28 cellular contexts compared by ENCODE assay signal in genomic region chr16:84068783-84069464, GRCh38. TPM values are rescaled to one million over a fixed set of nuclear protein-coding genes. Genes with fewer than 3 reads are reported as not detected.
DNase-seq lines count a peak whose midpoint lies in the region; ATAC-seq and TF ChIP-seq lines count a peak whose summit lies in the region.
"Had no signal": no experiment of that assay in that cellular context is flagged by ENCODE, and none has a peak within 500 bp of the region (broad histone marks: within the 10 kb centered on the region; RNA-seq: fewer than 3 reads in every experiment).

No MANE protein-coding gene starts in this region.

- POLR2A ChIA-PET in naive thymus-derived CD4-positive, alpha-beta T cell (lab: Charles Lee): no interaction called here

- intact Hi-C loops in naive thymus-derived CD4-positive, alpha-beta T cell (cut with micrococcal nuclease): loop anchor here in 1 of 2 donors (10.0 kb wide), 1 partner anchor 114 kb away; the partner anchor contains the start of gene OSGIN1
- intact Hi-C loops in tibial artery (cut with DNase I; ENCODE audit: low total_unique reads): loop anchor here (10.0 kb wide), 1 partner anchor 244 kb away; no protein-coding TSS in a partner anchor

- peaks cover 79 to 100% (median 94%) of the 10 kb centered on the region in 11 experiments for H3K36me3 ChIP-seq in BLaER1 treated with 17β-estradiol and CSF1 and Interleukin-3, amounts not matched to agents 10 nM and 100 nM
- H3K36me3 ChIP-seq in naive thymus-derived CD4-positive, alpha-beta T cell (ENCODE audit: control insufficient read depth in 2 of 3, insufficient read depth in 3 of 3, low read length in 3 of 3): peaks cover 36 to 90% (median 47%) of the 10 kb centered on the region in 3 experiments
- peaks cover 51% of the 10 kb centered on the region for H3K36me3 ChIP-seq in Karpas-422 (ENCODE audit: insufficient read depth, low read length)
- H3K36me3 ChIP-seq in tibial artery: peaks cover 86 to 100% (median 88%) of the 10 kb centered on the region in 3 donors

- H3K9me3 ChIP-seq in BLaER1 treated with 17β-estradiol and CSF1 and Interleukin-3, amounts not matched to agents 10 nM and 100 nM (replicated peaks in 1 of 11): no peaks in the 10 kb centered on the region
- H3K9me3 ChIP-seq in naive thymus-derived CD4-positive, alpha-beta T cell (ENCODE audit: control insufficient read depth in 2 of 3, low read length in 3 of 3): no peaks in the 10 kb centered on the region
- no peaks in the 10 kb centered on the region for H3K9me3 ChIP-seq in Karpas-422 (ENCODE audit: low read length)
- H3K9me3 ChIP-seq in tibial artery: no peaks in the 10 kb centered on the region
- H3K9me3 ChIP-seq: breast epithelium, HAP-1, right lobe of liver, tibial nerve had no signal

- H3K9me2 ChIP-seq in Karpas-422 (replicated peaks; ENCODE audit: insufficient read depth, low read length): no peaks in the 10 kb centered on the region

- CTCF ChIA-PET in naive thymus-derived CD4-positive, alpha-beta T cell (lab: Charles Lee): interaction anchor here (1.6 kb wide), 1 partner anchor 16 kb away, joined by 6 read pairs; no protein-coding TSS in a partner anchor

- H3K4me1 ChIP-seq in BLaER1 treated with 17β-estradiol and CSF1 and Interleukin-3, amounts not matched to agents 10 nM and 100 nM: peaks cover 0 to 36% (median 15%) of the 10 kb centered on the region in 10 experiments; a peak in 12 of 20 replicates
- H3K4me1 ChIP-seq in naive thymus-derived CD4-positive, alpha-beta T cell (ENCODE audit: control insufficient read depth in 2 of 2, insufficient read depth in 2 of 2, low read length in 2 of 2): no peaks in the 10 kb centered on the region
- H3K4me1 ChIP-seq in Karpas-422 (ENCODE audit: low read length) (no peaks in the 10 kb centered on the region), tibial artery (no peaks in the 10 kb centered on the region)
- H3K4me1 ChIP-seq: breast epithelium, HAP-1, right lobe of liver, tibial nerve had no signal

- no peaks in the 10 kb centered on the region for H3K27me3 ChIP-seq in BLaER1 treated with 17β-estradiol and CSF1 and Interleukin-3, amounts not matched to agents 10 nM and 100 nM
- no peaks in the 10 kb centered on the region for H3K27me3 ChIP-seq in naive thymus-derived CD4-positive, alpha-beta T cell (ENCODE audit: control insufficient read depth in 2 of 2, insufficient read depth in 2 of 2, low read length in 2 of 2)
- H3K27me3 ChIP-seq in Karpas-422 (ENCODE audit: low read length) (no peaks in the 10 kb centered on the region), tibial artery (no peaks in the 10 kb centered on the region)
- H3K27me3 ChIP-seq: breast epithelium, right lobe of liver, tibial nerve had no signal

- no peaks in the 10 kb centered on the region for H3K79me2 ChIP-seq in Karpas-422 (ENCODE audit: low read length)

- peaks cover 71% of the 10 kb centered on the region for H3K36me3 Mint-ChIP-seq in central memory CD8-positive, alpha-beta T cell (ENCODE audit: insufficient read depth)
- H3K36me3 Mint-ChIP-seq in naive thymus-derived CD4-positive, alpha-beta T cell: peaks cover 19 to 46% (median 36%) of the 10 kb centered on the region in 5 donors

- no peaks in the 10 kb centered on the region for H3K4me1 Mint-ChIP-seq in central memory CD8-positive, alpha-beta T cell
- H3K4me1 Mint-ChIP-seq in naive thymus-derived CD4-positive, alpha-beta T cell: peaks cover 0 to 6% (median 0%) of the 10 kb centered on the region in 7 donors
- H3K4me1 Mint-ChIP-seq: activated CD4-positive, alpha-beta T cell treated with anti-CD3 and anti-CD28 coated beads, Interleukin-2, amount 10 ng/mL, durations not matched to agents 24 days and 14 days; activated naive CD8-positive, alpha-beta T cell treated with anti-CD3 and anti-CD28 coated beads for 36 hours had no signal

- H3K27ac Mint-ChIP-seq in central memory CD8-positive, alpha-beta T cell (ENCODE audit: low read depth): peak overlapping the region; percentile 9
- peak overlapping the region in 4 of 9 donors; percentile 24 to 62 (median 50) for H3K27ac Mint-ChIP-seq in naive thymus-derived CD4-positive, alpha-beta T cell
- H3K27ac Mint-ChIP-seq: activated CD4-positive, alpha-beta T cell treated with anti-CD3 and anti-CD28 coated beads, Interleukin-2, amount 10 ng/mL, durations not matched to agents 24 days and 14 days; activated naive CD8-positive, alpha-beta T cell treated with anti-CD3 and anti-CD28 coated beads for 36 hours; activated T-helper 2 cell treated with anti-CD3 and anti-CD28 coated beads, Interferon-gamma antibody, Interleukin-2, Interleukin-4, amounts not matched to agents 10 μg/mL and 5 μg/mL and 100 μg/mL, durations not matched to agents 14 hours and 24 hours and 36 hours had no signal

- H3K9ac ChIP-seq in BLaER1 treated with 17β-estradiol and CSF1 and Interleukin-3, amounts not matched to agents 10 nM and 100 nM: peak overlapping the region in 4 of 11 experiments; percentile 11 to 35 (median 14); a peak in 1 of 22 replicates
- no peak overlapping the region for H3K9ac ChIP-seq in Karpas-422 (ENCODE audit: low read length)
- H3K9ac ChIP-seq: KMS-11 had no signal

- H3K4me2 ChIP-seq in BLaER1 treated with 17β-estradiol and CSF1 and Interleukin-3, amounts not matched to agents 10 nM and 100 nM: peak overlapping the region in 6 of 11 experiments; percentile 0 to 80 (median 64); a peak in 10 of 22 replicates
- H3K4me2 ChIP-seq in Karpas-422 (ENCODE audit: low read depth, low read length, poor library complexity, severe bottlenecking): no peak overlapping the region
- H3K4me2 ChIP-seq: KMS-11 had no signal

- DNase-seq in CD1c-positive myeloid dendritic cell (ENCODE audit: extremely low spot score): peak; percentile 74
- no peak for DNase-seq in central memory CD8-positive, alpha-beta T cell (ENCODE audit: low spot score in 2 of 2)
- no peak for DNase-seq in naive thymus-derived CD4-positive, alpha-beta T cell
- no peak for DNase-seq in Karpas-422
- no peak for DNase-seq in tibial artery
- DNase-seq: activated CD4-positive, alpha-beta T cell treated with anti-CD3 and anti-CD28 coated beads, Interleukin-2, amount 10 ng/mL, durations not matched to agents 24 days and 14 days; activated naive CD8-positive, alpha-beta T cell treated with anti-CD3 and anti-CD28 coated beads for 36 hours; effector memory CD4-positive, alpha-beta T cell; GF-D8; NCI-H1436; NCI-H226; NCI-H748 treated with DMSO at 0.1 percent for 48 hours; right lobe of liver; stimulated activated CD8-positive, alpha-beta memory T cell treated with anti-CD3 and anti-CD28 coated beads, Interleukin-4, amount 100 ng/mL, for 48 hours; SW 1271 had no signal

- H3K4me3 Mint-ChIP-seq in central memory CD8-positive, alpha-beta T cell: no peak overlapping the region
- H3K4me3 Mint-ChIP-seq in naive thymus-derived CD4-positive, alpha-beta T cell: no peak overlapping the region
- H3K4me3 Mint-ChIP-seq: activated CD4-positive, alpha-beta T cell treated with anti-CD3 and anti-CD28 coated beads, Interleukin-2, amount 10 ng/mL, durations not matched to agents 24 days and 14 days; activated naive CD8-positive, alpha-beta T cell treated with anti-CD3 and anti-CD28 coated beads for 36 hours had no signal

- no peak for TF ChIP-seq CTCF in tibial artery (IDR thresholded peaks at IDR 0.05)

- no peaks in the 10 kb centered on the region for H3K9me3 Mint-ChIP-seq in central memory CD8-positive, alpha-beta T cell
- no peaks in the 10 kb centered on the region for H3K9me3 Mint-ChIP-seq in naive thymus-derived CD4-positive, alpha-beta T cell
- H3K9me3 Mint-ChIP-seq: activated CD4-positive, alpha-beta T cell treated with anti-CD3 and anti-CD28 coated beads, Interleukin-2, amount 10 ng/mL, durations not matched to agents 24 days and 14 days; activated naive CD8-positive, alpha-beta T cell treated with anti-CD3 and anti-CD28 coated beads for 36 hours; activated T-helper 2 cell treated with anti-CD3 and anti-CD28 coated beads, Interferon-gamma antibody, Interleukin-2, Interleukin-4, amounts not matched to agents 10 μg/mL and 5 μg/mL and 100 μg/mL, durations not matched to agents 14 hours and 24 hours and 36 hours had no signal

- H4K20me1 ChIP-seq in BLaER1 treated with 17β-estradiol and CSF1 and Interleukin-3, amounts not matched to agents 10 nM and 100 nM: peaks cover 2 to 32% (median 22%) of the 10 kb centered on the region in 11 experiments; a peak in 17 of 22 replicates
- peaks cover 3% of the 10 kb centered on the region; the same call in 1 of the 2 replicates for H4K20me1 ChIP-seq in Karpas-422 (ENCODE audit: insufficient read depth, low read depth, low read length)

- no peak for ATAC-seq in central memory CD8-positive, alpha-beta T cell (replicated peaks; ENCODE audit: extremely low read depth, poor library complexity, severe bottlenecking)
- ATAC-seq in naive thymus-derived CD4-positive, alpha-beta T cell: peak; percentile 62
- no peak for ATAC-seq in HG02981 (IDR thresholded peaks at IDR 0.05; ENCODE audit: unreplicated experiment)

- H3K27ac ChIP-seq in BLaER1 treated with 17β-estradiol and CSF1 and Interleukin-3, amounts not matched to agents 10 nM and 100 nM: peak overlapping the region in 4 of 11 experiments; percentile 10 to 52 (median 42); a peak in 6 of 22 replicates
- H3K27ac ChIP-seq in naive thymus-derived CD4-positive, alpha-beta T cell (ENCODE audit: low read depth, low read length): no peak overlapping the region
- no peak overlapping the region for H3K27ac ChIP-seq in Karpas-422 (ENCODE audit: low read length)
- no peak overlapping the region for H3K27ac ChIP-seq in tibial artery
- H3K27ac ChIP-seq: breast epithelium, epithelial cell of prostate, HL-60, KMS-11, right lobe of liver, tibial nerve had no signal

- no peaks in the 10 kb centered on the region for H3K27me3 Mint-ChIP-seq in central memory CD8-positive, alpha-beta T cell
- H3K27me3 Mint-ChIP-seq in naive thymus-derived CD4-positive, alpha-beta T cell: no peaks in the 10 kb centered on the region
- H3K27me3 Mint-ChIP-seq: activated CD4-positive, alpha-beta T cell treated with anti-CD3 and anti-CD28 coated beads, Interleukin-2, amount 10 ng/mL, durations not matched to agents 24 days and 14 days; activated naive CD8-positive, alpha-beta T cell treated with anti-CD3 and anti-CD28 coated beads for 36 hours had no signal

- H3K4me3 ChIP-seq in BLaER1 treated with 17β-estradiol and CSF1 and Interleukin-3, amounts not matched to agents 10 nM and 100 nM: no peak overlapping the region
- H3K4me3 ChIP-seq in naive thymus-derived CD4-positive, alpha-beta T cell (ENCODE audit: low read length): no peak overlapping the region
- no peak overlapping the region for H3K4me3 ChIP-seq in Karpas-422 (ENCODE audit: low read length)
- H3K4me3 ChIP-seq in tibial artery: no peak overlapping the region
- H3K4me3 ChIP-seq: breast epithelium, HAP-1, right lobe of liver, tibial nerve had no signal

- no peak overlapping the region for H2AFZ ChIP-seq in Karpas-422 (ENCODE audit: low read length)

RNA-seq across cellular contexts. Expression of gene SLC38A8, which starts 26.3 kb away (rescaled TPM):
- not detected for total RNA-seq in naive thymus-derived CD4-positive, alpha-beta T cell
- not detected for polyA plus RNA-seq in naive thymus-derived CD4-positive, alpha-beta T cell
- total RNA-seq in Karpas-422 (2014; rRNA removed; shearing (Covaris generic); ENCODE audit: low replicate concordance): not detected in 2 replicates
- total RNA-seq: activated CD4-positive, alpha-beta T cell treated with anti-CD3 and anti-CD28 coated beads, Interleukin-2, amount 10 ng/mL, durations not matched to agents 24 days and 14 days; activated naive CD8-positive, alpha-beta T cell treated with anti-CD3 and anti-CD28 coated beads for 36 hours; activated T-helper 2 cell treated with anti-CD3 and anti-CD28 coated beads, Interferon-gamma antibody, Interleukin-2, Interleukin-4, amounts not matched to agents 10 μg/mL and 5 μg/mL and 100 μg/mL, durations not matched to agents 14 hours and 24 hours and 36 hours; breast epithelium; myocyte; posterior vena cava; right lobe of liver; tibial nerve had no signal
- polyA plus RNA-seq: AG04450, BJ had no signal

RNA-seq across cellular contexts. Expression of gene MBTPS1, which starts 47.8 kb away (rescaled TPM):
- 100 to 1,000 TPM in 4 of 5 experiments, 10 to 100 TPM in 1; 65.3 to 157 (median 138) TPM for total RNA-seq in naive thymus-derived CD4-positive, alpha-beta T cell
- 10 to 100 TPM; 48.6 to 89.4 TPM for polyA plus RNA-seq in naive thymus-derived CD4-positive, alpha-beta T cell
- 80.9 and 94.7 TPM in 2 replicates for total RNA-seq in Karpas-422 (2014; rRNA removed; shearing (Covaris generic); ENCODE audit: low replicate concordance)
